In genomic region chr14:54782803-54783659, GRCh38 we compare ENCODE assay signal across 8 cellular contexts.
DNase-seq lines count a peak whose midpoint lies in the region; ATAC-seq and TF ChIP-seq lines count a peak whose summit lies in the region.

No MANE protein-coding gene starts in this region.

- H2AFZ ChIP-seq in OCI-LY7 (ENCODE audit: low read length): no peak overlapping the region

- DNase-seq in AML-193 (lab: John Stamatoyannopoulos, UW) (peak; percentile 64), OCI-LY7 (ENCODE audit: low spot score) (peak; percentile 77), left ventricle myocardium inferior (no peak), amniotic stem cell (lab: John Stamatoyannopoulos, UW) (no peak), SJCRH30 (no peak), NCI-H2029 treated with DMSO at 0.1 percent for 48 hours (lab: John Stamatoyannopoulos, UW) (no peak)

- H3K4me3 ChIP-seq in OCI-LY7 (ENCODE audit: low read depth, low read length, poor library complexity, severe bottlenecking) (no peak overlapping the region), left ventricle myocardium inferior (no peak overlapping the region), SJCRH30 (no peak overlapping the region)

- TF ChIP-seq CTCF in OCI-LY7 (conservative IDR thresholded peaks at IDR 0.05; ENCODE audit: low read length): peak; percentile 77
- TF ChIP-seq CTCF in left ventricle myocardium inferior (IDR thresholded peaks at IDR 0.05; ENCODE audit: borderline replicate concordance): no peak

- H3K4me1 ChIP-seq in OCI-LY7 (ENCODE audit: insufficient read depth, low read length, poor library complexity, severe bottlenecking) (peaks cover 26% of the 10 kb centered on the region), left ventricle myocardium inferior (peaks cover 64% of the 10 kb centered on the region), SJCRH30 (no peaks in the 10 kb centered on the region)

- no TSS peak for BruUV-seq in OCI-LY7 (replicated peaks; lab: Mats Ljungman, UMichigan)

- H3K36me3 ChIP-seq in OCI-LY7 (ENCODE audit: insufficient read depth, low read length) (no peaks in the 10 kb centered on the region), left ventricle myocardium inferior (peaks cover 71% of the 10 kb centered on the region), SJCRH30 (no peaks in the 10 kb centered on the region)

- POLR2A ChIA-PET in OCI-LY7 (lab: Charles Lee): interaction anchor here (0.6 to 1.9 kb wide), 3 partner anchors 9 to 1671 kb away, joined by 3 to 4 read pairs (median 3); no protein-coding TSS in a partner anchor

- H4K20me1 ChIP-seq in OCI-LY7 (ENCODE audit: insufficient read depth, low read length): no peaks in the 10 kb centered on the region

- H3K27ac ChIP-seq in OCI-LY7 (ENCODE audit: low read depth, low read length, poor library complexity, severe bottlenecking) (no peak overlapping the region), left ventricle myocardium inferior (replicated peaks) (peak overlapping the region; percentile 94), SJCRH30 (no peak overlapping the region)

- no peak overlapping the region; the same call in 1 of the 2 replicates for H3K4me2 ChIP-seq in OCI-LY7 (ENCODE audit: low read length)

- no peaks in the 10 kb centered on the region for H3K79me2 ChIP-seq in OCI-LY7 (ENCODE audit: insufficient read depth, low read depth, low read length)

- H3K9me2 ChIP-seq in OCI-LY7 (ENCODE audit: insufficient read depth, low read length): no peaks in the 10 kb centered on the region

- ATAC-seq in GM18867 (IDR thresholded peaks at IDR 0.05; ENCODE audit: unreplicated experiment) (peak; percentile 92), HG02973 (IDR thresholded peaks at IDR 0.05; ENCODE audit: unreplicated experiment) (peak; percentile 90)

- H3K27me3 ChIP-seq in left ventricle myocardium inferior (ENCODE audit: low read depth): no peaks in the 10 kb centered on the region
- H3K27me3 ChIP-seq in SJCRH30: no peaks in the 10 kb centered on the region

- CTCF ChIA-PET in OCI-LY7 (lab: Charles Lee; ENCODE audit: unreplicated experiment): no interaction called here

- intact Hi-C loops in OCI-LY7 (cut with micrococcal nuclease; ENCODE audit: unreplicated experiment): loop anchor here (1.0 kb wide), 1 partner anchor 23 kb away; no protein-coding TSS in a partner anchor
- intact Hi-C loops in left ventricle myocardium inferior (cut with micrococcal nuclease): no loop called here

- H3K9me3 ChIP-seq in OCI-LY7 (ENCODE audit: low read length): no peaks in the 10 kb centered on the region
- no peaks in the 10 kb centered on the region for H3K9me3 ChIP-seq in left ventricle myocardium inferior (replicated peaks)
- no peaks in the 10 kb centered on the region for H3K9me3 ChIP-seq in SJCRH30 (replicated peaks)

Comparison
In these comparisons a context has a peak if more than half of its experiments do, and no peak if none do; other contexts are left out.
1. DNase-seq: peak in AML-193 (2 of 2) and OCI-LY7 (single experiment); none in left ventricle myocardium inferior (single experiment), amniotic stem cell (single experiment), SJCRH30 (0 of 2) and NCI-H2029 treated with DMSO at 0.1 percent for 48 hours (single experiment).